Comparison of ENCODE assay signal across 22 cellular contexts in the genomic region with DNA sequence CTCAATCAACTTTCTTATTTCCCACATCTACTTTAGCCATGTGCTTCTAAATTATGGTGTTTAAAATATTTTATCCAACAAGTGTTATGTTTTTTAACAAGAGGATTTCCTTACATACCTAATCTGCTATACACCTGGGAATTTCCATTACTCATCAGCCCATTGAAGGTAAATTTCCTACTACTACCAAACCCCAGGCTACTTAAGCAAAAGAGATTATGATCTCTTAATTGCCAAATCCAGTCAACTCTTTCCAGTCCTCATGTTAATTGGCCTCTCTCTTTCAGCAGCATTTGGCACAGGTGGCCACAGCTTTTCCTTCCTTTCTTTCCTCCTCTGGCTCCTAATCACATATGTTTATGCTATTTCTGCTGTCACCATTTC. TPM values are rescaled to one million over a fixed set of nuclear protein-coding genes. Genes with fewer than 3 reads are reported as not detected.
"Had no signal": no experiment of that assay in that cellular context is flagged by ENCODE, and none has a peak within 500 bp of the region (broad histone marks: within the 10 kb centered on the region; RNA-seq: fewer than 3 reads in every experiment).

No MANE protein-coding gene starts in this region.

- H3K9me3 ChIP-seq: body of pancreas, esophagus muscularis mucosa, gastrocnemius medialis, mucosa of descending colon, tibial nerve had no signal

- DNase-seq: activated CD4-positive, alpha-beta memory T cell treated with anti-CD3 and anti-CD28 coated beads, Interleukin-2, amount 10 ng/mL, durations not matched to agents 7 days and 5 days; activated CD4-positive, alpha-beta T cell treated with anti-CD3 and anti-CD28 coated beads, Interleukin-2, amount 10 ng/mL, durations not matched to agents 24 days and 14 days; activated gamma-delta T cell treated with Interleukin-2 at 50 U/mL for 16 hours; activated T-cell treated with anti-CD3 and anti-CD28 coated beads, Interleukin-2, amount 50 U/mL, for 1 hour; anterior cingulate cortex; gastrocnemius medialis; hippocampal formation; mesenchymal stem cell; mucosa of descending colon; nephron progenitor cell; occipital lobe; small intestine; stimulated activated CD4-positive, alpha-beta T cell treated with anti-CD3 and anti-CD28 coated beads, Interleukin-2, amount 100 ng/mL, for 24 hours; stimulated activated naive CD8-positive, alpha-beta T cell treated with anti-CD3 and anti-CD28 coated beads, Interleukin-15, amount 100 ng/mL, for 72 hours had no signal

- H3K27ac Mint-ChIP-seq: activated CD4-positive, alpha-beta memory T cell treated with anti-CD3 and anti-CD28 coated beads, Interleukin-2, amount 10 ng/mL, durations not matched to agents 7 days and 5 days; activated CD4-positive, alpha-beta T cell treated with anti-CD3 and anti-CD28 coated beads, Interleukin-2, amount 10 ng/mL, durations not matched to agents 24 days and 14 days; nephron progenitor cell; stimulated activated effector memory CD8-positive, alpha-beta T cell treated with anti-CD3 and anti-CD28 coated beads, Interleukin-12 subunit alpha, Interleukin-12 subunit beta, amount 100 ng/mL, for 72 hours; stimulated activated naive CD8-positive, alpha-beta T cell treated with anti-CD3 and anti-CD28 coated beads, Interleukin-15, amount 100 ng/mL, for 72 hours had no signal

- H3K9me3 Mint-ChIP-seq: activated CD4-positive, alpha-beta memory T cell treated with anti-CD3 and anti-CD28 coated beads, Interleukin-2, amount 10 ng/mL, durations not matched to agents 7 days and 5 days; activated CD4-positive, alpha-beta T cell treated with anti-CD3 and anti-CD28 coated beads, Interleukin-2, amount 10 ng/mL, durations not matched to agents 24 days and 14 days; activated naive CD4-positive, alpha-beta T cell treated with anti-CD3 and anti-CD28 coated beads, Interleukin-2, amount 50 U/mL, for 24 hours; nephron progenitor cell; stimulated activated effector memory CD8-positive, alpha-beta T cell treated with anti-CD3 and anti-CD28 coated beads, Interleukin-12 subunit alpha, Interleukin-12 subunit beta, amount 100 ng/mL, for 72 hours; stimulated activated naive CD8-positive, alpha-beta T cell treated with anti-CD3 and anti-CD28 coated beads, Interleukin-15, amount 100 ng/mL, for 72 hours had no signal

- H3K27ac ChIP-seq: esophagus muscularis mucosa, gastrocnemius medialis, tibial nerve had no signal

- H3K4me1 ChIP-seq: gastrocnemius medialis had no signal

- H3K4me3 Mint-ChIP-seq: activated CD4-positive, alpha-beta memory T cell treated with anti-CD3 and anti-CD28 coated beads, Interleukin-2, amount 10 ng/mL, durations not matched to agents 7 days and 5 days; activated CD4-positive, alpha-beta T cell treated with anti-CD3 and anti-CD28 coated beads, Interleukin-2, amount 10 ng/mL, durations not matched to agents 24 days and 14 days; activated naive CD4-positive, alpha-beta T cell treated with anti-CD3 and anti-CD28 coated beads, Interleukin-2, amount 50 U/mL, for 24 hours; nephron progenitor cell; stimulated activated effector memory CD8-positive, alpha-beta T cell treated with anti-CD3 and anti-CD28 coated beads, Interleukin-12 subunit alpha, Interleukin-12 subunit beta, amount 100 ng/mL, for 72 hours; stimulated activated naive CD8-positive, alpha-beta T cell treated with anti-CD3 and anti-CD28 coated beads, Interleukin-15, amount 100 ng/mL, for 72 hours had no signal

- ATAC-seq: body of pancreas; gastrocnemius medialis; mucosa of descending colon; sciatic nerve; stimulated activated effector memory CD8-positive, alpha-beta T cell treated with anti-CD3 and anti-CD28 coated beads, Interleukin-12 subunit alpha, Interleukin-12 subunit beta, amount 100 ng/mL, for 72 hours; stimulated activated naive CD8-positive, alpha-beta T cell treated with anti-CD3 and anti-CD28 coated beads, Interleukin-15, amount 100 ng/mL, for 72 hours had no signal

- H3K27me3 ChIP-seq: body of pancreas, esophagus muscularis mucosa, gastrocnemius medialis, tibial nerve had no signal

- H3K4me3 ChIP-seq: body of pancreas, esophagus muscularis mucosa, gastrocnemius medialis, mucosa of descending colon, tibial nerve had no signal

- H3K27me3 Mint-ChIP-seq: activated CD4-positive, alpha-beta memory T cell treated with anti-CD3 and anti-CD28 coated beads, Interleukin-2, amount 10 ng/mL, durations not matched to agents 7 days and 5 days; activated CD4-positive, alpha-beta T cell treated with anti-CD3 and anti-CD28 coated beads, Interleukin-2, amount 10 ng/mL, durations not matched to agents 24 days and 14 days; activated naive CD4-positive, alpha-beta T cell treated with anti-CD3 and anti-CD28 coated beads, Interleukin-2, amount 50 U/mL, for 24 hours; stimulated activated naive CD8-positive, alpha-beta T cell treated with anti-CD3 and anti-CD28 coated beads, Interleukin-15, amount 100 ng/mL, for 72 hours had no signal

- H3K4me1 Mint-ChIP-seq: nephron progenitor cell; stimulated activated naive CD8-positive, alpha-beta T cell treated with anti-CD3 and anti-CD28 coated beads, Interleukin-15, amount 100 ng/mL, for 72 hours had no signal

RNA-seq across cellular contexts. Expression of gene ADORA3, which starts 34.7 kb away (rescaled TPM):
- total RNA-seq: activated CD4-positive, alpha-beta T cell treated with anti-CD3 and anti-CD28 coated beads, Interleukin-2, amount 10 ng/mL, durations not matched to agents 24 days and 14 days; chondrocyte had no signal

RNA-seq across cellular contexts. Expression of gene TMIGD3, which starts 34.7 kb away (rescaled TPM):
- total RNA-seq: activated CD4-positive, alpha-beta memory T cell treated with anti-CD3 and anti-CD28 coated beads, Interleukin-2, amount 10 ng/mL, durations not matched to agents 7 days and 5 days; activated CD4-positive, alpha-beta T cell treated with anti-CD3 and anti-CD28 coated beads, Interleukin-2, amount 10 ng/mL, durations not matched to agents 24 days and 14 days; chondrocyte; T-helper 2 cell treated with Interferon-gamma antibody and Interleukin-4, amounts not matched to agents 100 ng/mL and 5 ng/mL, for 36 hours had no signal
